8 cellular contexts compared by ENCODE assay signal in genomic region chr17:40287494-40288369, GRCh38. TPM values are rescaled to one million over a fixed set of nuclear protein-coding genes. Genes with fewer than 3 reads are reported as not detected.
DNase-seq lines count a peak whose midpoint lies in the region; ATAC-seq, FAIRE-seq and TF ChIP-seq lines count a peak whose summit lies in the region.

Gene CDC6, plus strand, starts transcription at chr17:40287879. Its CDS starts 1,542 bp downstream, at chr17:40289421.

- H3K4me1 ChIP-seq in keratinocyte (ENCODE audit: control insufficient read depth, extremely low read depth, insufficient read depth, low read length): peaks cover 31% of the 10 kb centered on the region

- peak; percentile 88 for ATAC-seq in GM19025 (IDR thresholded peaks at IDR 0.05; ENCODE audit: low read depth, unreplicated experiment)
- ATAC-seq in HG03342 (IDR thresholded peaks at IDR 0.05; ENCODE audit: unreplicated experiment): peak; percentile 93

- no peaks in the 10 kb centered on the region for H3K27me3 ChIP-seq in keratinocyte (ENCODE audit: control insufficient read depth, extremely low read depth, insufficient read depth, low read length)

- no peaks in the 10 kb centered on the region for H3K9me1 ChIP-seq in keratinocyte (ENCODE audit: control insufficient read depth, extremely low read depth, insufficient read depth, low read length)

- no peaks in the 10 kb centered on the region for H3K9me3 ChIP-seq in keratinocyte (ENCODE audit: control insufficient read depth, low read depth, low read length)

- H2AFZ ChIP-seq in keratinocyte (ENCODE audit: control insufficient read depth, low read length): peak within 1 kb of the TSS; percentile 81

- H3K9ac ChIP-seq in keratinocyte (ENCODE audit: control insufficient read depth, extremely low read depth, insufficient read depth, low read length): peak within 1 kb of the TSS; percentile 92

- TF ChIP-seq CTCF in AG09309 (IDR thresholded peaks at IDR 0.05; ENCODE audit: control insufficient read depth, insufficient read depth, low read depth, low read length, missing control alignments): no peak
- TF ChIP-seq CTCF in keratinocyte (optimal IDR thresholded peaks at IDR 0.05 in 1 of 3, IDR thresholded peaks at IDR 0.05 in 1 of 3, conservative IDR thresholded peaks at IDR 0.05 in 1 of 3; ENCODE audit: extremely low read depth in 1 of 3, insufficient read depth in 2 of 3, low read length in 3 of 3): no peak

- peaks cover 0 to 7% of the 10 kb centered on the region in 2 experiments for H3K36me3 ChIP-seq in keratinocyte (ENCODE audit: control insufficient read depth in 2 of 2, extremely low read depth in 1 of 2, insufficient read depth in 2 of 2, low read length in 2 of 2)

- dilution Hi-C loops in keratinocyte (cut with MboI; ENCODE audit: extremely low pct_ligation_motif_present, low sequenced_read_pairs): no loop called here

- FAIRE-seq in keratinocyte (lab: Jason Lieb, UNC): peak; percentile 76

- peak within 1 kb of the TSS; percentile 88 for H3K27ac ChIP-seq in keratinocyte (ENCODE audit: control insufficient read depth, insufficient read depth, low read length)

- peak within 1 kb of the TSS; percentile 85 for H3K4me3 ChIP-seq in AG09309 (ENCODE audit: control insufficient read depth, low read depth, low read length)
- H3K4me3 ChIP-seq in keratinocyte (ENCODE audit: control insufficient read depth in 2 of 3, extremely low read depth in 1 of 3, insufficient read depth in 2 of 3, low read depth in 1 of 3, low read length in 3 of 3): peak within 1 kb of the TSS; percentile 50 to 96 (median 86)

- H3K79me2 ChIP-seq in keratinocyte (ENCODE audit: control insufficient read depth, insufficient read depth, low read length): peaks cover 10% of the 10 kb centered on the region

- no peaks in the 10 kb centered on the region for H4K20me1 ChIP-seq in keratinocyte (ENCODE audit: control insufficient read depth, extremely low read depth, insufficient read depth, low read length)

- DNase-seq in AG09309 (ENCODE audit: low read depth) (peak; percentile 94), NCI-H446 (lab: John Stamatoyannopoulos, UW) (peak; percentile 99), cerebellar cortex (ENCODE audit: low spot score) (peak; percentile 100), keratinocyte (ENCODE audit: low read depth, low spot score) (peak; percentile 92)
- DNase-seq in activated CD4-positive, CD25-positive, alpha-beta regulatory T cell treated with anti-CD3 and anti-CD28 coated beads, Interleukin-2, amount 50 U/mL, for 16 hours (ENCODE audit: low read depth, low spot score): peak; percentile 98
- DNase-seq in stimulated activated CD4-positive, alpha-beta T cell treated with anti-CD3 and anti-CD28 coated beads, Interleukin-15, amount 100 ng/mL, for 1 hour (ENCODE audit: low read depth in 1 of 2, low spot score in 1 of 2): peak; percentile 93 to 97

- H3K4me2 ChIP-seq in keratinocyte (ENCODE audit: control insufficient read depth, extremely low read depth, insufficient read depth, low read depth, low read length): peak within 1 kb of the TSS; percentile 54

RNA-seq across cellular contexts. Expression of gene CDC6, which starts in this region (rescaled TPM):
- polyA plus RNA-seq in keratinocyte: 5.5 to 28.0 TPM (median 26.5 TPM) in 3 replicates
- polyA plus RNA-seq in keratinocyte (2011; ENCODE audit: low read depth): 1.7 TPM
- 5.8 and 10.9 TPM in 2 replicates for polyA plus RNA-seq in keratinocyte (2011; cell fraction: cytosol; rRNA removed)
- 6.6 and 9.2 TPM in 2 replicates for polyA plus RNA-seq in keratinocyte (2011; cell fraction: nucleus; rRNA removed)
- polyA plus RNA-seq in keratinocyte (2012; ENCODE audit: low replicate concordance): 1.8 and 16.1 TPM in 2 replicates
- 2.0 to 12.1 TPM (median 2.3 TPM) in 3 replicates for polyA minus RNA-seq in keratinocyte
- polyA minus RNA-seq in keratinocyte (2011; cell fraction: cytosol; rRNA and poly(A)+ RNA removed): 4.8 TPM
- 3.3 and 9.8 TPM in 2 replicates for polyA minus RNA-seq in keratinocyte (2011; cell fraction: nucleus; rRNA and poly(A)+ RNA removed)

Comparison
In these comparisons a context has a peak if more than half of its experiments do, and no peak if none do; other contexts are left out.
1. Peak in every context shown above with its lines: DNase-seq, ATAC-seq, H3K4me3 ChIP-seq and H3K27ac ChIP-seq.